22 cellular contexts compared by ENCODE assay signal in genomic region chr3:171149717-171150116, GRCh38.
DNase-seq lines count a peak whose midpoint lies in the region; ATAC-seq, FAIRE-seq and TF ChIP-seq lines count a peak whose summit lies in the region.
"Had no signal": no experiment of that assay in that cellular context is flagged by ENCODE, and none has a peak within 500 bp of the region (broad histone marks: within the 10 kb centered on the region; RNA-seq: fewer than 3 reads in every experiment).

No MANE protein-coding gene starts in this region.

- peak; percentile 72 for ATAC-seq in HepG2
- ATAC-seq in right lobe of liver, result no peak
- ATAC-seq in upper lobe of right lung, result peak; percentile 44
- ATAC-seq: A549; CD8-positive, alpha-beta T cell; GM12878 had no signal

- 17% methylated on average over 1 of the region's 1 CpG for WGBS in HepG2 (ENCODE audit: low lambda C conversion rate)
- 100% methylated on average over 1 of the region's 1 CpG for WGBS in right lobe of liver (ENCODE audit: insufficient coverage, low coverage, low lambda C conversion rate, missing lambda C conversion rate)

- no peak overlapping the region for H3K4me3 ChIP-seq in HepG2 (replicated peaks in 1 of 3; ENCODE audit: insufficient read depth in 1 of 3, low read depth in 2 of 3, low read length in 3 of 3)
- H3K4me3 ChIP-seq in right lobe of liver, result no peak overlapping the region
- H3K4me3 ChIP-seq in upper lobe of right lung, result no peak overlapping the region
- H3K4me3 ChIP-seq: A549; BLaER1 treated with 17β-estradiol and CSF1 and Interleukin-3, amounts not matched to agents 10 nM and 100 nM; GM12878 had no signal

- no peak overlapping the region for H3K9ac ChIP-seq in HepG2 (ENCODE audit: insufficient read depth, low read depth, low read length)
- H3K9ac ChIP-seq: BLaER1 treated with 17β-estradiol and CSF1 and Interleukin-3, amounts not matched to agents 10 nM and 100 nM had no signal

- H3K4me2 ChIP-seq in HepG2 (ENCODE audit: low read depth, low read length), result no peak overlapping the region
- H3K4me2 ChIP-seq: A549; BLaER1 treated with 17β-estradiol and CSF1 and Interleukin-3, amounts not matched to agents 10 nM and 100 nM had no signal

- no peaks in the 10 kb centered on the region for H3K79me2 ChIP-seq in HepG2 (ENCODE audit: insufficient read depth, low read length)

- H3K36me3 ChIP-seq in HepG2 (replicated peaks in 1 of 2; ENCODE audit: control insufficient read depth in 1 of 2, insufficient read depth in 2 of 2, low read length in 2 of 2) (no peaks in the 10 kb centered on the region), right lobe of liver (no peaks in the 10 kb centered on the region), upper lobe of right lung (no peaks in the 10 kb centered on the region)
- H3K36me3 ChIP-seq: BLaER1 treated with 17β-estradiol and CSF1 and Interleukin-3, amounts not matched to agents 10 nM and 100 nM had no signal

- DNase-seq in HepG2 (ENCODE audit: low spot score) (no peak), right lobe of liver (no peak), caudate nucleus (lab: John Stamatoyannopoulos, UW) (no peak), upper lobe of right lung (no peak), GM10248 (ENCODE audit: extremely low spot score) (no peak)
- no peak for DNase-seq in activated effector memory CD4-positive, alpha-beta T cell treated with anti-CD3 and anti-CD28 coated beads, Interleukin-2, amount 50 U/mL, for 16 hours
- DNase-seq: AML-193; Caco-2; Calu3; CD4-positive, alpha-beta T cell; CD8-positive, alpha-beta T cell; DMS79 treated with DMSO at 0.1 percent for 48 hours; GF-D8 had no signal

- no peak overlapping the region for H2AFZ ChIP-seq in HepG2 (ENCODE audit: low read length)

- H3K27ac ChIP-seq in HepG2 (ENCODE audit: extremely low read length, insufficient read depth, low read length) (no peak overlapping the region), right lobe of liver (no peak overlapping the region), caudate nucleus (ENCODE audit: low read depth, low read length) (peak overlapping the region; percentile 50), upper lobe of right lung (no peak overlapping the region)
- H3K27ac ChIP-seq: 22Rv1; A549; BLaER1 treated with 17β-estradiol and CSF1 and Interleukin-3, amounts not matched to agents 10 nM and 100 nM; C4-2B had no signal

- no TSS peak for BruUV-seq in HepG2 (replicated peaks; lab: Mats Ljungman, UMichigan)

- in situ Hi-C loops in HepG2 (cut with HindIII; ENCODE audit: extremely low pct_ligation_motif_present, low pct_unique_long_range_greater_than_20kb), result no loop called here

- H3K27me3 ChIP-seq in HepG2 (ENCODE audit: control insufficient read depth in 1 of 2, insufficient read depth in 2 of 2, low read length in 2 of 2) (no peaks in the 10 kb centered on the region), right lobe of liver (no peaks in the 10 kb centered on the region), upper lobe of right lung (no peaks in the 10 kb centered on the region)
- H3K27me3 ChIP-seq: BLaER1 treated with 17β-estradiol and CSF1 and Interleukin-3, amounts not matched to agents 10 nM and 100 nM had no signal

- FAIRE-seq in HepG2 (lab: Jason Lieb, UNC), result no peak
- FAIRE-seq: A549, D721Med, G401.6, GM12878, GM12892, GM18507 had no signal

- TF ChIP-seq RAD21 in HepG2 (CRISPR knock-in tag; IDR thresholded peaks at IDR 0.05), result no peak

- POLR2A ChIA-PET in HepG2 (lab: Yijun Ruan, JAX), result no interaction called here
- POLR2A ChIA-PET in GM10248 (lab: Yijun Ruan, JAX), result no interaction called here

- H3K9me3 ChIP-seq in HepG2 (ENCODE audit: low read length) (no peaks in the 10 kb centered on the region), right lobe of liver (no peaks in the 10 kb centered on the region), upper lobe of right lung (no peaks in the 10 kb centered on the region)
- H3K9me3 ChIP-seq: A549; BLaER1 treated with 17β-estradiol and CSF1 and Interleukin-3, amounts not matched to agents 10 nM and 100 nM; Caco-2 had no signal

- CTCF ChIA-PET in HepG2 (lab: Yijun Ruan, JAX; ENCODE audit: low intra/inter-chr PET ratio, low total read pairs), result no interaction called here
- CTCF ChIA-PET in GM10248 (lab: Yijun Ruan, JAX), result interaction anchor here (1.7 to 2.4 kb wide), 2 partner anchors 8 to 28 kb away, joined by 5 to 7 read pairs; no protein-coding TSS in a partner anchor

- H3K4me1 ChIP-seq in HepG2 (ENCODE audit: insufficient read depth, low read length), result peaks cover 19% of the 10 kb centered on the region
- H3K4me1 ChIP-seq in right lobe of liver, result no peaks in the 10 kb centered on the region
- H3K4me1 ChIP-seq in upper lobe of right lung, result no peaks in the 10 kb centered on the region
- H3K4me1 ChIP-seq: A549; BLaER1 treated with 17β-estradiol and CSF1 and Interleukin-3, amounts not matched to agents 10 nM and 100 nM; Caco-2 had no signal

- TF ChIP-seq CTCF in HepG2 (CRISPR knock-in tag; IDR thresholded peaks at IDR 0.05) (no peak), right lobe of liver (IDR thresholded peaks at IDR 0.05) (no peak), upper lobe of right lung (IDR thresholded peaks at IDR 0.05) (no peak), GM10248 (IDR thresholded peaks at IDR 0.05; ENCODE audit: control extremely low read depth, extremely low read depth, low read depth, missing control alignments) (no peak)

- no peaks in the 10 kb centered on the region for H4K20me1 ChIP-seq in HepG2 (ENCODE audit: insufficient read depth, low read length)
- H4K20me1 ChIP-seq: BLaER1 treated with 17β-estradiol and CSF1 and Interleukin-3, amounts not matched to agents 10 nM and 100 nM had no signal

- TF ChIP-seq EP300 in HepG2 (IDR thresholded peaks at IDR 0.05; ENCODE audit: low read depth in 2 of 2, low read length in 2 of 2) (no peak), HepG2 (CRISPR knock-in tag; IDR thresholded peaks at IDR 0.05; ENCODE audit: borderline replicate concordance) (no peak)

- TF ChIP-seq POLR2A in HepG2 (IDR thresholded peaks at IDR 0.05; ENCODE audit: insufficient read depth in 1 of 2, low read depth in 2 of 2, low read length in 2 of 2) (no peak), right lobe of liver (IDR thresholded peaks at IDR 0.05) (no peak)

- intact Hi-C loops in HepG2 (cut with micrococcal nuclease; ENCODE audit: unreplicated experiment), result no loop called here
- intact Hi-C loops in right lobe of liver (cut with DNase I), result no loop called here
- intact Hi-C loops in upper lobe of right lung (cut with DNase I), result loop anchor here (10.0 kb wide), 1 partner anchor 415 kb away; no protein-coding TSS in a partner anchor

TF ChIP-seq in HepG2, 621 proteins besides CTCF, POLR2A, EP300 and RAD21:
- TF ChIP-seq TEAD2 (CRISPR knock-in tag; IDR thresholded peaks at IDR 0.05) (no peak), HNF1A (IDR thresholded peaks at IDR 0.05; ENCODE audit: low read depth) (peak; percentile 61), HNF1A (CRISPR knock-in tag; IDR thresholded peaks at IDR 0.05; ENCODE audit: borderline replicate concordance) (no peak), HNF1B (CRISPR knock-in tag; IDR thresholded peaks at IDR 0.05) (peak; percentile 28; the same call in 1 of the 2 replicates)

Comparison
In these comparisons a context has a peak if more than half of its experiments do, and no peak if none do; other contexts are left out.
1. ATAC-seq: peak in HepG2 (single experiment) and upper lobe of right lung (single experiment); none in right lobe of liver (0 of 4).